ENCODE assay signal across 10 cellular contexts in the genomic region with DNA sequence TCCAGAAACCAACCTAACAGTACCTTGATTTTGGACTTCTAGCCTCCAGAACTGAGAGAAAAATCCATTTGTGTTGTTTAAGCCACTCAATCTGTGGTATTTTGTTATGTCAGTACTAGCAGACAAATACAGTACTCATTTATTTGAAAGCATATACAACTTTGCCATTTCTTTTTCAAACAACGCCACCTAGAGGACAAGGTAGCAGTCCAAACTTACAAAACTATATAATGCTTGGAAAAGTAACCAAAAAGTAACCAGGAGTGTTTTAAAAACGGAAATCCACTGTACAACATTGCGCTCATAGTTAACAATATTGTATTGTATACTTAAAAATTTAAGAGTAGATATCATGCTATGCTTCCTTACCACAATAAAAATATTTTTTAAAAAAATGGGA. TPM values are rescaled to one million over a fixed set of nuclear protein-coding genes. Genes with fewer than 3 reads are reported as not detected.
DNase-seq lines count a peak whose midpoint lies in the region; ATAC-seq and TF ChIP-seq lines count a peak whose summit lies in the region.
"Had no signal": no experiment of that assay in that cellular context is flagged by ENCODE, and none has a peak within 500 bp of the region (broad histone marks: within the 10 kb centered on the region; RNA-seq: fewer than 3 reads in every experiment).

No MANE protein-coding gene starts in this region.

- intact Hi-C loops in esophagus muscularis mucosa (cut with DNase I) (loop anchor here (5.0 kb wide), 3 partner anchors 451 to 621 kb away; no protein-coding TSS in a partner anchor), spleen (cut with DNase I; ENCODE audit: low total_unique reads) (no loop called here)

- no peak overlapping the region for H3K27ac Mint-ChIP-seq in activated naive CD4-positive, alpha-beta T cell treated with anti-CD3 and anti-CD28 coated beads, Interleukin-2, amount 10 ng/mL, durations not matched to agents 7 days and 5 days
- H3K27ac Mint-ChIP-seq: activated B cell treated with CpG ODN at 0.5 μM for 24 hours; CD8-positive, alpha-beta T cell had no signal

- H3K4me3 ChIP-seq in esophagus muscularis mucosa (no peak overlapping the region), spleen (no peak overlapping the region)

- no peak for TF ChIP-seq EP300 in esophagus muscularis mucosa (IDR thresholded peaks at IDR 0.05)

- no peaks in the 10 kb centered on the region for H3K36me3 Mint-ChIP-seq in activated naive CD4-positive, alpha-beta T cell treated with anti-CD3 and anti-CD28 coated beads, Interleukin-2, amount 10 ng/mL, durations not matched to agents 7 days and 5 days
- H3K36me3 Mint-ChIP-seq: CD8-positive, alpha-beta T cell had no signal

- no peaks in the 10 kb centered on the region for H3K4me1 Mint-ChIP-seq in activated naive CD4-positive, alpha-beta T cell treated with anti-CD3 and anti-CD28 coated beads, Interleukin-2, amount 10 ng/mL, durations not matched to agents 7 days and 5 days
- H3K4me1 Mint-ChIP-seq: activated B cell treated with CpG ODN at 0.5 μM for 24 hours had no signal

- DNase-seq in NCI-H526 (lab: John Stamatoyannopoulos, UW) (peak; percentile 11 to 38), NCI-H526 treated with DMSO at 0.1 percent for 48 hours (lab: John Stamatoyannopoulos, UW) (no peak), NCI-H774 (lab: John Stamatoyannopoulos, UW) (peak; percentile 3), esophagus muscularis mucosa (ENCODE audit: extremely low spot score) (no peak), spleen (no peak)
- no peak for DNase-seq in activated naive CD4-positive, alpha-beta T cell treated with anti-CD3 and anti-CD28 coated beads, Interleukin-2, amount 10 ng/mL, durations not matched to agents 7 days and 5 days
- DNase-seq in activated CD4-positive, alpha-beta T cell treated with anti-CD3 and anti-CD28 coated beads, Interleukin-2, amount 50 U/mL, for 48 hours = no peak
- DNase-seq: activated B cell treated with CpG ODN at 0.5 μM for 24 hours; CD8-positive, alpha-beta T cell had no signal

- H3K9me3 ChIP-seq in esophagus muscularis mucosa (no peaks in the 10 kb centered on the region), spleen (no peaks in the 10 kb centered on the region)

- 20% methylated on average over 3 of the region's 3 CpGs for WGBS in esophagus muscularis mucosa
- 12 to 41% (median 29%) methylated on average over 3 of the region's 3 CpGs for WGBS in spleen, 5 donors

- no peak overlapping the region for H3K27ac ChIP-seq in esophagus muscularis mucosa (replicated peaks in 1 of 4)
- no peak overlapping the region for H3K27ac ChIP-seq in spleen

- H3K27me3 Mint-ChIP-seq in activated naive CD4-positive, alpha-beta T cell treated with anti-CD3 and anti-CD28 coated beads, Interleukin-2, amount 10 ng/mL, durations not matched to agents 7 days and 5 days = no peaks in the 10 kb centered on the region
- H3K27me3 Mint-ChIP-seq: activated B cell treated with CpG ODN at 0.5 μM for 24 hours had no signal

- no peaks in the 10 kb centered on the region for H3K27me3 ChIP-seq in esophagus muscularis mucosa
- no peaks in the 10 kb centered on the region for H3K27me3 ChIP-seq in spleen (replicated peaks in 1 of 7)

- no peak for ATAC-seq in HG02763 (IDR thresholded peaks at IDR 0.05; ENCODE audit: unreplicated experiment)
- ATAC-seq: CD8-positive, alpha-beta T cell had no signal

- no peaks in the 10 kb centered on the region for H3K36me3 ChIP-seq in esophagus muscularis mucosa
- H3K36me3 ChIP-seq in spleen = no peaks in the 10 kb centered on the region

- H3K4me1 ChIP-seq in esophagus muscularis mucosa (no peaks in the 10 kb centered on the region), spleen (no peaks in the 10 kb centered on the region)

- H3K9me3 Mint-ChIP-seq in activated naive CD4-positive, alpha-beta T cell treated with anti-CD3 and anti-CD28 coated beads, Interleukin-2, amount 10 ng/mL, durations not matched to agents 7 days and 5 days = no peaks in the 10 kb centered on the region
- H3K9me3 Mint-ChIP-seq: activated B cell treated with CpG ODN at 0.5 μM for 24 hours; CD8-positive, alpha-beta T cell had no signal

- no peak overlapping the region for H3K4me3 Mint-ChIP-seq in activated naive CD4-positive, alpha-beta T cell treated with anti-CD3 and anti-CD28 coated beads, Interleukin-2, amount 10 ng/mL, durations not matched to agents 7 days and 5 days
- H3K4me3 Mint-ChIP-seq: activated B cell treated with CpG ODN at 0.5 μM for 24 hours; CD8-positive, alpha-beta T cell had no signal

- CTCF ChIA-PET in activated naive CD4-positive, alpha-beta T cell treated with anti-CD3 and anti-CD28 coated beads, Interleukin-2, amount 10 ng/mL, durations not matched to agents 7 days and 5 days (lab: Charles Lee) = no interaction called here

- TF ChIP-seq POLR2A in esophagus muscularis mucosa (IDR thresholded peaks at IDR 0.05; ENCODE audit: low read depth) = no peak
- no peak for TF ChIP-seq POLR2A in spleen (IDR thresholded peaks at IDR 0.05)

- TF ChIP-seq CTCF in esophagus muscularis mucosa (IDR thresholded peaks at IDR 0.05) (peak; percentile 30 to 39 (median 37)), spleen (IDR thresholded peaks at IDR 0.05 in 8 of 11, conservative IDR thresholded peaks at IDR 0.05 in 3 of 11) (peak in 7 of 11 experiments; percentile 26 to 44 (median 32))

RNA-seq across cellular contexts. Expression of a gene that starts 37.0 kb away (rescaled TPM):
- 10 to 100 TPM in 3 of 4 donors, 1 to 10 TPM in 1; 8.3 to 14.4 (median 11.3) TPM for total RNA-seq in esophagus muscularis mucosa
- total RNA-seq in spleen = 10 to 100 TPM in 1 of 7 donors, 1 to 10 TPM in 6; 2.9 to 10.9 (median 7.3) TPM
- polyA plus RNA-seq in spleen = 1 to 10 TPM; 2.3 to 4.3 (median 4.0) TPM
- total RNA-seq: activated B cell treated with CpG ODN at 0.5 μM for 24 hours; CD8-positive, alpha-beta T cell had no signal

Comparison
In these comparisons a context has a peak if more than half of its experiments do, and no peak if none do; other contexts are left out.
1. DNase-seq: peak in NCI-H526 (2 of 2) and NCI-H774 (single experiment); none in NCI-H526 treated with DMSO at 0.1 percent for 48 hours (single experiment), esophagus muscularis mucosa (single experiment), spleen (single experiment), activated naive CD4-positive, alpha-beta T cell treated with anti-CD3 and anti-CD28 coated beads, Interleukin-2, amount 10 ng/mL, durations not matched to agents 7 days and 5 days (single experiment) and activated CD4-positive, alpha-beta T cell treated with anti-CD3 and anti-CD28 coated beads, Interleukin-2, amount 50 U/mL, for 48 hours (0 of 2).